8 cellular contexts compared by ENCODE assay signal in genomic region chr4:38674206-38675144, GRCh38. TPM values are rescaled to one million over a fixed set of nuclear protein-coding genes. Genes with fewer than 3 reads are reported as not detected.
A peak's percentile ranks its signal among the peaks of the same experiment; 100 is the strongest.
DNase-seq lines count a peak whose midpoint lies in the region; ATAC-seq and TF ChIP-seq lines count a peak whose summit lies in the region.

No MANE protein-coding gene starts in this region.

- peak overlapping the region; percentile 3 to 16 for H3K4me3 ChIP-seq in mucosa of rectum (ENCODE audit: low read length in 2 of 2)

- H3K27me3 Mint-ChIP-seq in HFFc6 (ENCODE audit: insufficient read depth) (0 out of 2 replicates have a peak, but pooled peaks cover 6% of the 10 kb centered on the region), chondrocyte (ENCODE audit: low read depth) (no peaks in the 10 kb centered on the region)

- H3K27ac ChIP-seq in 22Rv1 = peak overlapping the region; percentile 92
- peak overlapping the region; percentile 98 to 99 for H3K27ac ChIP-seq in mucosa of rectum (ENCODE audit: low read depth in 2 of 2, low read length in 2 of 2)

- TF ChIP-seq CTCF in 22Rv1 (IDR thresholded peaks at IDR 0.05) (no peak), HFFc6 (IDR thresholded peaks at IDR 0.05) (no peak), chondrocyte (IDR thresholded peaks at IDR 0.05) (no peak)

- H3K27me3 ChIP-seq in mucosa of rectum (ENCODE audit: control insufficient read depth in 2 of 2, insufficient read depth in 2 of 2, low read length in 2 of 2) = no peaks in the 10 kb centered on the region

- peaks cover 0 to 4% of the 10 kb centered on the region in 2 donors for H3K36me3 ChIP-seq in mucosa of rectum (ENCODE audit: control insufficient read depth in 2 of 2, insufficient read depth in 2 of 2, low read length in 2 of 2)

- H3K36me3 Mint-ChIP-seq in HFFc6 (ENCODE audit: low read depth) = peaks cover 6% of the 10 kb centered on the region
- peaks cover 4% of the 10 kb centered on the region for H3K36me3 Mint-ChIP-seq in chondrocyte (ENCODE audit: low read depth)

- ATAC-seq in HG02981 (IDR thresholded peaks at IDR 0.05; ENCODE audit: unreplicated experiment) (no peak), GM19397 (IDR thresholded peaks at IDR 0.05; ENCODE audit: unreplicated experiment) (no peak), HG03045 (IDR thresholded peaks at IDR 0.05; ENCODE audit: unreplicated experiment) (no peak)

- no peaks in the 10 kb centered on the region for H3K9me3 ChIP-seq in mucosa of rectum (ENCODE audit: control insufficient read depth in 2 of 2, low read length in 2 of 2)

- no peak overlapping the region for H3K4me3 Mint-ChIP-seq in HFFc6
- peak overlapping the region; percentile 27 for H3K4me3 Mint-ChIP-seq in chondrocyte (ENCODE audit: unreplicated experiment)

- H3K27ac Mint-ChIP-seq in HFFc6 (peak overlapping the region; percentile 15; the same call in 1 of the 2 replicates), chondrocyte (ENCODE audit: unreplicated experiment) (peak overlapping the region; percentile 76)

- DNase-seq in HFFc6 (no peak), chondrocyte (ENCODE audit: low spot score) (no peak)
- no peak for DNase-seq in activated CD4-positive, alpha-beta T cell treated with anti-CD3 and anti-CD28 coated beads, Interleukin-2, amount 50 U/mL, for 1 hour

- H3K4me1 ChIP-seq in mucosa of rectum (ENCODE audit: control insufficient read depth in 2 of 2, insufficient read depth in 2 of 2, low read length in 2 of 2) = peaks cover 59 to 84% of the 10 kb centered on the region in 2 donors

- H3K4me1 Mint-ChIP-seq in HFFc6 (ENCODE audit: low read depth) = peaks cover 94% of the 10 kb centered on the region
- H3K4me1 Mint-ChIP-seq in chondrocyte (ENCODE audit: low read depth) = peaks cover 84% of the 10 kb centered on the region

- H3K9me3 Mint-ChIP-seq in HFFc6 (no peaks in the 10 kb centered on the region), chondrocyte (ENCODE audit: low read depth) (peaks cover 3% of the 10 kb centered on the region)

- peak overlapping the region; percentile 50 to 63 for H3K9ac ChIP-seq in mucosa of rectum (ENCODE audit: low read depth in 1 of 2, low read length in 2 of 2)

RNA-seq across cellular contexts. Expression of gene KLF3, which starts 10.5 kb away (rescaled TPM):
- 10 to 100 TPM; 10.7 to 17.1 (median 14.0) TPM for total RNA-seq in HFFc6 (2021; fragmentation: NEBNext Ultra II Directional; extraction: Animal tissue kit (Norgen Biotek cat#: 25700))
- total RNA-seq in chondrocyte = 26.4 to 27.6 TPM (median 26.7 TPM) in 3 replicates
